ENCODE assay signal across 8 cellular contexts in the genomic region with DNA sequence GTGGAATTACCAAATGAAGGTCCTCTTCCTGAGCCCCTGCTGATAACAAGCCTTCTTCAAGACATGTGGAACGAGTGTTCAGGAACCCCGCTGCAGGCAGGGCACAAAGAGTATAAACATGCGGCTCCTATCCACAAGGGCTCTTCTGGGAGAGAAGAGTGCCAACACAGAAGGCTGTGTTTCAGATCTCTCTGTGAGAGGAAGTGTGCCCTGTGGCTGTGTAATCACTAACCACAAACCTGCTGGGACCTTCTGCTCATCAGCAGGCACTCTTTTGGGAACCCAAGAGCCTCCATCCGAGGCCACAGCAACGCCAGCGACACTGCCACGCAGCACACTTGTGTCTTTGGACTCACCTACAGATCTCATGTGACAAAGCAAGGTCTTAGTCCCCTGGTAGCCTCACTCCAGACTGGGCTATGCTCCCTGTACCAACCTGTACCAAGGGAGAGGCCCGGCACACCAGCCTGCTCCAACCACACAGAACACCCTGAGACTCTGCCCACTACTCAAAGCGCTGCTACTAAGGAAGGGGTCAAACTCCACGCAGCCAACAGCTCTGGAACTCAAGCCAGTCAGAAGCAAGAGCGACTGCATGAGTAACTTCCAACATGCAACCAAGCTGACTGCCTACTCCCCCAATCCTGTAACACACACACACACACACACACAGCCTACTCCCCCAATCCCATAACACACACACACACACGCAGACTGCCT. TPM values are rescaled to one million over a fixed set of nuclear protein-coding genes. Genes with fewer than 3 reads are reported as not detected.
DNase-seq lines count a peak whose midpoint lies in the region; ATAC-seq and TF ChIP-seq lines count a peak whose summit lies in the region.

No MANE protein-coding gene starts in this region.

- H3K36me3 Mint-ChIP-seq in activated CD4-positive, alpha-beta T cell treated with anti-CD3 and anti-CD28 coated beads for 36 hours (ENCODE audit: low read depth), result peaks cover 25% of the 10 kb centered on the region
- no peaks in the 10 kb centered on the region for H3K36me3 Mint-ChIP-seq in glutamatergic neuron (ENCODE audit: unreplicated experiment)
- peaks cover 30% of the 10 kb centered on the region for H3K36me3 Mint-ChIP-seq in stimulated activated naive CD8-positive, alpha-beta T cell treated with anti-CD3 and anti-CD28 coated beads, Interleukin-15, Interleukin-2, amounts not matched to agents 100 ng/mL and 50 ng/mL, for 24 hours (ENCODE audit: low read depth)

- TF ChIP-seq CTCF in glutamatergic neuron (IDR thresholded peaks at IDR 0.05; ENCODE audit: partially characterized antibody, unreplicated experiment), result no peak

- peak overlapping the region; percentile 58 for H3K4me3 Mint-ChIP-seq in activated CD4-positive, alpha-beta T cell treated with anti-CD3 and anti-CD28 coated beads for 36 hours
- peak overlapping the region; percentile 83 for H3K4me3 Mint-ChIP-seq in glutamatergic neuron (ENCODE audit: unreplicated experiment)
- H3K4me3 Mint-ChIP-seq in stimulated activated naive CD8-positive, alpha-beta T cell treated with anti-CD3 and anti-CD28 coated beads, Interleukin-15, Interleukin-2, amounts not matched to agents 100 ng/mL and 50 ng/mL, for 24 hours, result peak overlapping the region; percentile 64

- no peaks in the 10 kb centered on the region for H3K27me3 Mint-ChIP-seq in activated CD4-positive, alpha-beta T cell treated with anti-CD3 and anti-CD28 coated beads for 36 hours
- H3K27me3 Mint-ChIP-seq in glutamatergic neuron (ENCODE audit: unreplicated experiment), result peaks cover 14% of the 10 kb centered on the region
- no peaks in the 10 kb centered on the region for H3K27me3 Mint-ChIP-seq in stimulated activated naive CD8-positive, alpha-beta T cell treated with anti-CD3 and anti-CD28 coated beads, Interleukin-15, Interleukin-2, amounts not matched to agents 100 ng/mL and 50 ng/mL, for 24 hours

- CTCF ChIA-PET in activated CD4-positive, alpha-beta T cell treated with anti-CD3 and anti-CD28 coated beads for 36 hours (lab: Charles Lee), result interaction anchor here (0.6 kb wide), 1 partner anchor 570 kb away, joined by 3 read pairs; no protein-coding TSS in a partner anchor

- ATAC-seq in activated CD4-positive, alpha-beta T cell treated with anti-CD3 and anti-CD28 coated beads for 36 hours, result peak; percentile 55

- intact Hi-C loops in activated CD4-positive, alpha-beta T cell treated with anti-CD3 and anti-CD28 coated beads for 36 hours (cut with DNase I, micrococcal nuclease), result no loop called here

- POLR2A ChIA-PET in activated CD4-positive, alpha-beta T cell treated with anti-CD3 and anti-CD28 coated beads for 36 hours (lab: Charles Lee), result no interaction called here

- no peaks in the 10 kb centered on the region for H3K9me3 Mint-ChIP-seq in activated CD4-positive, alpha-beta T cell treated with anti-CD3 and anti-CD28 coated beads for 36 hours (ENCODE audit: low read depth)
- peaks cover 21% of the 10 kb centered on the region for H3K9me3 Mint-ChIP-seq in glutamatergic neuron (ENCODE audit: unreplicated experiment)
- no peaks in the 10 kb centered on the region for H3K9me3 Mint-ChIP-seq in stimulated activated naive CD8-positive, alpha-beta T cell treated with anti-CD3 and anti-CD28 coated beads, Interleukin-15, Interleukin-2, amounts not matched to agents 100 ng/mL and 50 ng/mL, for 24 hours

- H3K27ac Mint-ChIP-seq in activated CD4-positive, alpha-beta T cell treated with anti-CD3 and anti-CD28 coated beads for 36 hours, result peak overlapping the region; percentile 83
- H3K27ac Mint-ChIP-seq in glutamatergic neuron (ENCODE audit: unreplicated experiment), result peak overlapping the region; percentile 99
- H3K27ac Mint-ChIP-seq in stimulated activated naive CD8-positive, alpha-beta T cell treated with anti-CD3 and anti-CD28 coated beads, Interleukin-15, Interleukin-2, amounts not matched to agents 100 ng/mL and 50 ng/mL, for 24 hours, result peak overlapping the region; percentile 90

- DNase-seq in activated CD4-positive, alpha-beta T cell treated with anti-CD3 and anti-CD28 coated beads for 36 hours, result peak; percentile 66
- DNase-seq in activated CD4-positive, alpha-beta T cell treated with anti-CD3 and anti-CD28 coated beads for 1 hour, result no peak
- DNase-seq in SKM-1 (lab: John Stamatoyannopoulos, UW; ENCODE audit: unreplicated experiment) (peak; percentile 52), glutamatergic neuron (peak; percentile 9), NCI-H1092 (lab: John Stamatoyannopoulos, UW) (no peak), EL (no peak), activated gamma-delta T cell treated with Interleukin-2 at 50 U/mL for 16 hours (no peak)

- peaks cover 79% of the 10 kb centered on the region for H3K4me1 Mint-ChIP-seq in activated CD4-positive, alpha-beta T cell treated with anti-CD3 and anti-CD28 coated beads for 36 hours
- H3K4me1 Mint-ChIP-seq in glutamatergic neuron (ENCODE audit: low read depth, unreplicated experiment), result peaks cover 68% of the 10 kb centered on the region
- peaks cover 73% of the 10 kb centered on the region for H3K4me1 Mint-ChIP-seq in stimulated activated naive CD8-positive, alpha-beta T cell treated with anti-CD3 and anti-CD28 coated beads, Interleukin-15, Interleukin-2, amounts not matched to agents 100 ng/mL and 50 ng/mL, for 24 hours (ENCODE audit: low read depth)

RNA-seq across cellular contexts. Expression of a gene that starts 7.8 kb away (rescaled TPM):
- total RNA-seq in activated CD4-positive, alpha-beta T cell treated with anti-CD3 and anti-CD28 coated beads for 36 hours, result 10 to 100 TPM; 34.8 to 44.3 TPM
- total RNA-seq in glutamatergic neuron (ENCODE audit: unreplicated experiment), result 249 TPM

RNA-seq across cellular contexts. Expression of a gene that starts 47.9 kb away (rescaled TPM):
- total RNA-seq in activated CD4-positive, alpha-beta T cell treated with anti-CD3 and anti-CD28 coated beads for 36 hours, result 10 to 100 TPM; 83.4 to 84.9 TPM
- total RNA-seq in glutamatergic neuron (ENCODE audit: unreplicated experiment), result 63.5 TPM

RNA-seq across cellular contexts. Expression of a gene that starts 55.0 kb away (rescaled TPM):
- 100 to 1,000 TPM; 217 to 250 TPM for total RNA-seq in activated CD4-positive, alpha-beta T cell treated with anti-CD3 and anti-CD28 coated beads for 36 hours
- 0.91 TPM for total RNA-seq in glutamatergic neuron (ENCODE audit: unreplicated experiment)

Comparison
In these comparisons a context has a peak if more than half of its experiments do, and no peak if none do; other contexts are left out.
1. DNase-seq: peak in activated CD4-positive, alpha-beta T cell treated with anti-CD3 and anti-CD28 coated beads for 36 hours (single experiment), SKM-1 (single experiment) and glutamatergic neuron (single experiment); none in activated CD4-positive, alpha-beta T cell treated with anti-CD3 and anti-CD28 coated beads for 1 hour (single experiment), NCI-H1092 (single experiment), EL (single experiment) and activated gamma-delta T cell treated with Interleukin-2 at 50 U/mL for 16 hours (single experiment).
2. RNA of a gene that starts 55.0 kb away (total RNA-seq): 217 to 250 TPM in activated CD4-positive, alpha-beta T cell treated with anti-CD3 and anti-CD28 coated beads for 36 hours; 0.91 TPM in glutamatergic neuron (single experiment); every median in the first group is over 100 times any median in the second.
3. Peak in every context shown above with its lines, with median percentiles within 50 percentile points of each other: H3K27ac Mint-ChIP-seq and H3K4me3 Mint-ChIP-seq.